In genomic region chr16:70756071-70756470, GRCh38 we compare ENCODE assay signal across 23 cellular contexts. TPM values are rescaled to one million over a fixed set of nuclear protein-coding genes. Genes with fewer than 3 reads are reported as not detected.
DNase-seq lines count a peak whose midpoint lies in the region; ATAC-seq and TF ChIP-seq lines count a peak whose summit lies in the region.
"Had no signal": no experiment of that assay in that cellular context is flagged by ENCODE, and none has a peak within 500 bp of the region (broad histone marks: within the 10 kb centered on the region; RNA-seq: fewer than 3 reads in every experiment).

No MANE protein-coding gene starts in this region.

- no peaks in the 10 kb centered on the region for H4K20me1 ChIP-seq in BLaER1

- H3K4me3 ChIP-seq in BLaER1 (no peak overlapping the region), esophagus squamous epithelium (no peak overlapping the region)
- H3K4me3 ChIP-seq: lung, psoas muscle, tibial nerve had no signal

- ATAC-seq in effector memory CD8-positive, alpha-beta T cell (replicated peaks), result no peak
- ATAC-seq: psoas muscle; stimulated activated naive CD8-positive, alpha-beta T cell treated with anti-CD3 and anti-CD28 coated beads, Interleukin-15, amount 100 ng/mL, for 72 hours had no signal

- no peaks in the 10 kb centered on the region for H3K27me3 ChIP-seq in BLaER1
- no peaks in the 10 kb centered on the region for H3K27me3 ChIP-seq in esophagus squamous epithelium
- H3K27me3 ChIP-seq: BE2C, tibial nerve had no signal

- H3K4me2 ChIP-seq in BLaER1, result no peak overlapping the region

- H3K36me3 ChIP-seq in BLaER1, result peaks cover 64% of the 10 kb centered on the region
- H3K36me3 ChIP-seq in esophagus squamous epithelium, result peaks cover 0 to 48% (median under 1%) of the 10 kb centered on the region in 3 donors
- H3K36me3 ChIP-seq: BE2C had no signal

- intact Hi-C loops in esophagus squamous epithelium (cut with DNase I) (no loop called here), posterior vena cava (cut with DNase I) (no loop called here)

- peak overlapping the region; percentile 43; the same call in 1 of the 2 replicates for H3K9ac ChIP-seq in BLaER1

- peak overlapping the region in 1 of 2 donors; percentile 57 for H3K27ac Mint-ChIP-seq in effector memory CD8-positive, alpha-beta T cell
- H3K27ac Mint-ChIP-seq: activated T-cell treated with anti-CD3 and anti-CD28 coated beads, Interleukin-2, amount 50 U/mL, for 24 hours had no signal

- H3K27ac ChIP-seq in BLaER1, result peak overlapping the region; percentile 94
- peak overlapping the region; percentile 69 for H3K27ac ChIP-seq in angular gyrus (ENCODE audit: low read depth, low read length)
- peak overlapping the region; percentile 58 to 85 (median 81) for H3K27ac ChIP-seq in esophagus squamous epithelium
- H3K27ac ChIP-seq: psoas muscle, WERI-Rb-1 had no signal

- no peak for TF ChIP-seq CTCF in esophagus squamous epithelium (IDR thresholded peaks at IDR 0.05)

- H3K27me3 Mint-ChIP-seq in effector memory CD8-positive, alpha-beta T cell, result no peaks in the 10 kb centered on the region
- H3K27me3 Mint-ChIP-seq: activated T-cell treated with anti-CD3 and anti-CD28 coated beads, Interleukin-2, amount 50 U/mL, for 24 hours; stimulated activated naive CD8-positive, alpha-beta T cell treated with anti-CD3 and anti-CD28 coated beads, Interleukin-15, amount 100 ng/mL, for 72 hours had no signal

- peaks cover 67% of the 10 kb centered on the region for H3K4me1 ChIP-seq in BLaER1
- peaks cover 18 to 91% (median 58%) of the 10 kb centered on the region in 3 donors for H3K4me1 ChIP-seq in esophagus squamous epithelium
- H3K4me1 ChIP-seq: BE2C had no signal

- H3K4me1 Mint-ChIP-seq in effector memory CD8-positive, alpha-beta T cell (ENCODE audit: low read depth in 2 of 2), result no peaks in the 10 kb centered on the region

- no peaks in the 10 kb centered on the region for H3K9me3 ChIP-seq in BLaER1
- no peaks in the 10 kb centered on the region for H3K9me3 ChIP-seq in esophagus squamous epithelium
- H3K9me3 ChIP-seq: BE2C, psoas muscle, tibial nerve had no signal

- H3K4me3 Mint-ChIP-seq in effector memory CD8-positive, alpha-beta T cell, result no peak overlapping the region
- H3K4me3 Mint-ChIP-seq: activated T-cell treated with anti-CD3 and anti-CD28 coated beads, Interleukin-2, amount 50 U/mL, for 24 hours; stimulated activated naive CD8-positive, alpha-beta T cell treated with anti-CD3 and anti-CD28 coated beads, Interleukin-15, amount 100 ng/mL, for 72 hours had no signal

- WGBS in esophagus squamous epithelium, 2 donors, result 40 to 56% methylated on average over 1 to 3 of the region's 8 CpGs

- DNase-seq in esophagus squamous epithelium (lab: John Stamatoyannopoulos, UW) (no peak), posterior vena cava (ENCODE audit: low spot score) (peak; percentile 69), NCI-H2029 treated with DMSO at 0.1 percent for 48 hours (lab: John Stamatoyannopoulos, UW) (no peak)
- no peak for DNase-seq in central memory CD4-positive, alpha-beta T cell
- no peak for DNase-seq in activated effector memory CD4-positive, alpha-beta T cell treated with anti-CD3 and anti-CD28 coated beads, Interleukin-2, amount 50 U/mL, for 16 hours
- DNase-seq in effector memory CD8-positive, alpha-beta T cell, result no peak
- DNase-seq: activated CD4-positive, alpha-beta T cell treated with anti-CD3 and anti-CD28 coated beads for 48 hours; activated naive CD4-positive, alpha-beta T cell treated with Interleukin-2 at 50 U/mL for 16 hours; activated T-cell treated with anti-CD3 and anti-CD28 coated beads, Interleukin-2, amount 50 U/mL, for 24 hours; BE2C; H7; Kasumi-1; NCI-H1694; NCI-H510A treated with DMSO at 0.1 percent for 48 hours; SIG-M5; stimulated activated naive CD8-positive, alpha-beta T cell treated with anti-CD3 and anti-CD28 coated beads, Interleukin-15, amount 100 ng/mL, for 72 hours; T1000; WERI-Rb-1 had no signal

- H3K36me3 Mint-ChIP-seq in effector memory CD8-positive, alpha-beta T cell (ENCODE audit: insufficient read depth), result peaks cover 10% of the 10 kb centered on the region

- no peaks in the 10 kb centered on the region for H3K9me3 Mint-ChIP-seq in effector memory CD8-positive, alpha-beta T cell
- H3K9me3 Mint-ChIP-seq: activated T-cell treated with anti-CD3 and anti-CD28 coated beads, Interleukin-2, amount 50 U/mL, for 24 hours; stimulated activated naive CD8-positive, alpha-beta T cell treated with anti-CD3 and anti-CD28 coated beads, Interleukin-15, amount 100 ng/mL, for 72 hours had no signal

- peak in 1 of 4 donors; percentile 21 for TF ChIP-seq POLR2A in esophagus squamous epithelium (IDR thresholded peaks at IDR 0.05)

RNA-seq across cellular contexts. Expression of gene VAC14, which starts 44.9 kb away (rescaled TPM):
- total RNA-seq in esophagus squamous epithelium (10 to 100 TPM; 18.6 to 32.2 (median 25.9) TPM), posterior vena cava (10 to 100 TPM; 25.8 to 28.4 TPM)
